21 cellular contexts compared by ENCODE assay signal in the genomic region with DNA sequence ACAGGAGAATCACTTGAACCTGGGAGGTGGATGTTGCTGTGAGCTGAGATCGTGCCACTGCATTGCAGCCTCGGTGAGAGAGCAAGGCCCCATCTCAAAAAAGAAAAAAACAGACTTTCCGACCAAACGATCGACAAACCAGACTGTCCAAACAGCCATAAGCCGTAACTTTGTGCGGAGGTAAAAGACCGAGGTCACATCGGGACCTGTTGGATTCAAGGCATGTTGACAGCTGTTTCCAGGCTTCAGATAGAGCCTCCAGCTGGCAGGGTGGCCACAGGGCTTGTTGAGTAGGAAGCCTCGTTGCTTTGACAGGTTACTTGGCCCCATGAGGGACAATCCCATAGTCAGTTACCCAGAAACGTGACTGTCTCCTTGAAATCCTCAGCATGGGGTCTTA. TPM values are rescaled to one million over a fixed set of nuclear protein-coding genes. Genes with fewer than 3 reads are reported as not detected.
DNase-seq lines count a peak whose midpoint lies in the region; ATAC-seq and TF ChIP-seq lines count a peak whose summit lies in the region.
"Had no signal": no experiment of that assay in that cellular context is flagged by ENCODE, and none has a peak within 500 bp of the region (broad histone marks: within the 10 kb centered on the region; RNA-seq: fewer than 3 reads in every experiment).

No MANE protein-coding gene starts in this region.

- ATAC-seq in left lobe of liver (peak; percentile 67), omental fat pad (ENCODE audit: low FRiP score) (no peak), HG03342 (IDR thresholded peaks at IDR 0.05; ENCODE audit: unreplicated experiment) (no peak)
- ATAC-seq: naive thymus-derived CD8-positive, alpha-beta T cell had no signal

- DNase-seq in DMS 273 (lab: John Stamatoyannopoulos, UW; ENCODE audit: unreplicated experiment) (peak; percentile 81), DMS 273 treated with DMSO at 0.1 percent for 48 hours (lab: John Stamatoyannopoulos, UW) (no peak), caudate nucleus (lab: John Stamatoyannopoulos, UW) (no peak), left lobe of liver (ENCODE audit: low spot score) (peak; percentile 76), omental fat pad (ENCODE audit: low spot score) (no peak), NCI-H1048 (lab: John Stamatoyannopoulos, UW) (no peak)
- DNase-seq: activated CD4-positive, alpha-beta T cell treated with anti-CD3 and anti-CD28 coated beads, Interleukin-2, amount 50 U/mL, for 4 hours; activated naive CD4-positive, alpha-beta T cell; activated T-cell treated with anti-CD3 and anti-CD28 coated beads for 4 hours; cerebellar nuclear complex; GF-D8; naive thymus-derived CD8-positive, alpha-beta T cell; NCI-H187 treated with DMSO at 0.1 percent for 48 hours; SHP77; stimulated activated CD4-positive, alpha-beta T cell treated with anti-CD3 and anti-CD28 coated beads, Interleukin-4, amount 100 ng/mL, for 1 hour; stomach had no signal

- no peak for TF ChIP-seq CTCF in omental fat pad (IDR thresholded peaks at IDR 0.05)

- H3K27ac ChIP-seq in caudate nucleus (ENCODE audit: low read depth, low read length): peak overlapping the region; percentile 68
- peak overlapping the region; percentile 15 for H3K27ac ChIP-seq in temporal lobe (ENCODE audit: low read depth, low read length)
- H3K27ac ChIP-seq: 22Rv1, parathyroid adenoma, stomach, VCaP had no signal

RNA-seq across cellular contexts. Expression of a gene that starts 22.2 kb away (rescaled TPM):
- total RNA-seq in left lobe of liver (122 TPM), temporal lobe (4.9 TPM), omental fat pad (10 to 100 TPM; 20.7 to 35.5 (median 30.4) TPM)

Comparison
In these comparisons a context has a peak if more than half of its experiments do, and no peak if none do; other contexts are left out.
1. DNase-seq: peak in DMS 273 (single experiment) and left lobe of liver (single experiment); none in DMS 273 treated with DMSO at 0.1 percent for 48 hours (single experiment), caudate nucleus (0 of 61), omental fat pad (single experiment) and NCI-H1048 (single experiment).